ENCODE assay signal across 1 cellular context in genomic region chr12:99278899-99279298, GRCh38.
TF ChIP-seq lines count a peak whose summit lies in the region.

No MANE protein-coding gene starts in this region.

TF ChIP-seq in WTC11, 78 proteins besides CTCF, POLR2A, EP300 and RAD21 (continued from another document):
- TF ChIP-seq ZBTB43 (CRISPR knock-in tag; IDR thresholded peaks at IDR 0.05) (no peak), TEAD1 (CRISPR knock-in tag; IDR thresholded peaks at IDR 0.05) (no peak), NR3C1 (CRISPR knock-in tag; conservative IDR thresholded peaks at IDR 0.05; ENCODE audit: low read depth) (no peak), IRF1 (CRISPR knock-in tag; IDR thresholded peaks at IDR 0.05) (no peak), RELA (CRISPR knock-in tag; IDR thresholded peaks at IDR 0.05; ENCODE audit: borderline replicate concordance) (no peak), ZNF138 (CRISPR knock-in tag; conservative IDR thresholded peaks at IDR 0.05) (no peak), JAZF1 (CRISPR knock-in tag; IDR thresholded peaks at IDR 0.05) (no peak), ZNF396 (CRISPR knock-in tag; IDR thresholded peaks at IDR 0.05; ENCODE audit: borderline replicate concordance) (no peak), CREM (CRISPR knock-in tag; IDR thresholded peaks at IDR 0.05) (no peak)
